In the genomic region with DNA sequence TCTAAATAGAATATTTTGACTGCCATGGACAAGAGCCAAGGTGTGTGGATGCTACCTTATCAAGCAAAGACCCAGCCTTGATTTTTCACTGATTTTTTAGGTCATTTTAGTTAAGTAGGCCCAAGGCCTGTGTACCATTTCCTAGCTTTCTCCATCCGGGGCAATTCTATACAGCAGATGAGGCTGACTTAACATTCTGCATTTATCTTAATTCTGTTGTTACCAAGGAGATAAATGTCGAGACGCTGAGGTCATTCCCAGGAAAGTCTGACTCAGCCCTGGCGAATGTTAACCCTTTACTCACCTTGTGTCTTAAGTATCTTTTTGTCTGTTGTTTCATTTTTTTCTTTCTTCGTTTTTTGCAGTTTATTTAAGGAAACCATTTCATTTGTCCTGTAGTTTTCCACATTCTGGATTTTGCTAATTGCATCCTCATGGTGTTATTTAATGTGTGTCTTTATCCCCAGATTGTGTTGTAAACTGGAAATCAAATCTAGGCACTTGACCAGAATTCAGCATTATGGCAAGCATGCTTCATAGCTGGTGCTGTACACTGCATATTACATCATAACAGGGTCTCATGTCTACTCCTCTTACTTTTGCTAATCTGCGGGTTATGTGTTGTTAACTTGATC, we compare ENCODE assay signal across 10 cellular contexts.
DNase-seq lines count a peak whose midpoint lies in the region; ATAC-seq and TF ChIP-seq lines count a peak whose summit lies in the region.
"Had no signal": no experiment of that assay in that cellular context is flagged by ENCODE, and none has a peak within 500 bp of the region (broad histone marks: within the 10 kb centered on the region; RNA-seq: fewer than 3 reads in every experiment).

No MANE protein-coding gene starts in this region.

- TF ChIP-seq EP300 in suprapubic skin (IDR thresholded peaks at IDR 0.05): no peak

- peaks cover 8% of the 10 kb centered on the region for H3K4me1 Mint-ChIP-seq in activated T-cell treated with anti-CD3 and anti-CD28 coated beads, Interleukin-2, amount 50 U/mL, for 72 hours (ENCODE audit: low read depth)
- H3K4me1 Mint-ChIP-seq in activated T-cell treated with anti-CD3 and anti-CD28 coated beads, Interleukin-2, amount 50 U/mL, for 4 hours (ENCODE audit: low read depth): peaks cover 4% of the 10 kb centered on the region

- DNase-seq in activated T-cell treated with anti-CD3 and anti-CD28 coated beads, Interleukin-2, amount 50 U/mL, for 72 hours: no peak
- DNase-seq in activated T-cell treated with anti-CD3 and anti-CD28 coated beads, Interleukin-2, amount 50 U/mL, for 4 hours: no peak
- DNase-seq in SJSA1 (ENCODE audit: low read depth in 1 of 2, low spot score in 2 of 2) (peak; percentile 78 to 88), glomerular visceral epithelial cell (ENCODE audit: extremely low spot score) (peak; percentile 97), stromal cell of bone marrow (ENCODE audit: low read depth) (peak; percentile 85), SHP77 (lab: John Stamatoyannopoulos, UW) (no peak), suprapubic skin (ENCODE audit: low spot score in 2 of 2) (no peak)
- DNase-seq in central memory CD4-positive, alpha-beta T cell: no peak
- DNase-seq: DMS153, Karpas-422 had no signal

- no peak for TF ChIP-seq CTCF in suprapubic skin (IDR thresholded peaks at IDR 0.05)

- H3K4me1 ChIP-seq in SJSA1 (replicated peaks): peaks cover 14% of the 10 kb centered on the region
- peaks cover 14% of the 10 kb centered on the region for H3K4me1 ChIP-seq in suprapubic skin

- H3K9me3 Mint-ChIP-seq in activated T-cell treated with anti-CD3 and anti-CD28 coated beads, Interleukin-2, amount 50 U/mL, for 72 hours: peaks cover 3 to 5% of the 10 kb centered on the region in 2 donors
- H3K9me3 Mint-ChIP-seq in activated T-cell treated with anti-CD3 and anti-CD28 coated beads, Interleukin-2, amount 50 U/mL, for 4 hours: peaks cover 8% of the 10 kb centered on the region

- no peak overlapping the region for H3K4me3 ChIP-seq in SJSA1
- no peak overlapping the region for H3K4me3 ChIP-seq in suprapubic skin

- H3K36me3 ChIP-seq in SJSA1 (peaks cover 4% of the 10 kb centered on the region; the same call in 1 of the 2 replicates), suprapubic skin (no peaks in the 10 kb centered on the region)

- no peak overlapping the region for H3K4me3 Mint-ChIP-seq in activated T-cell treated with anti-CD3 and anti-CD28 coated beads, Interleukin-2, amount 50 U/mL, for 72 hours
- H3K4me3 Mint-ChIP-seq in activated T-cell treated with anti-CD3 and anti-CD28 coated beads, Interleukin-2, amount 50 U/mL, for 4 hours: no peak overlapping the region

- 23% methylated on average over 6 of the region's 6 CpGs for WGBS in suprapubic skin

- H3K27ac ChIP-seq in SJSA1: peak overlapping the region; percentile 94
- H3K27ac ChIP-seq in suprapubic skin: no peak overlapping the region

- H3K36me3 Mint-ChIP-seq in activated T-cell treated with anti-CD3 and anti-CD28 coated beads, Interleukin-2, amount 50 U/mL, for 72 hours (ENCODE audit: insufficient read depth in 2 of 2): peaks cover 4 to 15% of the 10 kb centered on the region in 2 donors
- H3K36me3 Mint-ChIP-seq in activated T-cell treated with anti-CD3 and anti-CD28 coated beads, Interleukin-2, amount 50 U/mL, for 4 hours (ENCODE audit: insufficient read depth): peaks cover 30% of the 10 kb centered on the region

- H3K9me3 ChIP-seq in SJSA1 (replicated peaks) (0 out of 2 replicates have a peak, but pooled peaks cover 5% of the 10 kb centered on the region), suprapubic skin (peaks cover 5% of the 10 kb centered on the region)

- H3K27me3 ChIP-seq in SJSA1 (replicated peaks) (no peaks in the 10 kb centered on the region), suprapubic skin (no peaks in the 10 kb centered on the region)

- no peak for TF ChIP-seq POLR2A in suprapubic skin (IDR thresholded peaks at IDR 0.05)

- peak in 1 of 2 donors; percentile 39 for ATAC-seq in activated T-cell treated with anti-CD3 and anti-CD28 coated beads, Interleukin-2, amount 50 U/mL, for 72 hours (replicated peaks in 1 of 2)
- ATAC-seq in activated T-cell treated with anti-CD3 and anti-CD28 coated beads, Interleukin-2, amount 50 U/mL, for 4 hours: no peak

- H3K27ac Mint-ChIP-seq in activated T-cell treated with anti-CD3 and anti-CD28 coated beads, Interleukin-2, amount 50 U/mL, for 72 hours: peak overlapping the region; percentile 24

- H3K27me3 Mint-ChIP-seq in activated T-cell treated with anti-CD3 and anti-CD28 coated beads, Interleukin-2, amount 50 U/mL, for 72 hours (ENCODE audit: low read depth): no peaks in the 10 kb centered on the region
- H3K27me3 Mint-ChIP-seq in activated T-cell treated with anti-CD3 and anti-CD28 coated beads, Interleukin-2, amount 50 U/mL, for 4 hours (ENCODE audit: low read depth): no peaks in the 10 kb centered on the region

Comparison
In these comparisons a context has a peak if more than half of its experiments do, and no peak if none do; other contexts are left out.
1. DNase-seq: peak in SJSA1 (2 of 2), glomerular visceral epithelial cell (single experiment) and stromal cell of bone marrow (single experiment); none in activated T-cell treated with anti-CD3 and anti-CD28 coated beads, Interleukin-2, amount 50 U/mL, for 72 hours (0 of 2), activated T-cell treated with anti-CD3 and anti-CD28 coated beads, Interleukin-2, amount 50 U/mL, for 4 hours (single experiment), SHP77 (0 of 2), suprapubic skin (0 of 2) and central memory CD4-positive, alpha-beta T cell (single experiment).